19 cellular contexts compared by ENCODE assay signal in genomic region chr20:57320358-57320757, GRCh38.
DNase-seq lines count a peak whose midpoint lies in the region; ATAC-seq and TF ChIP-seq lines count a peak whose summit lies in the region.
"Had no signal": no experiment of that assay in that cellular context is flagged by ENCODE, and none has a peak within 500 bp of the region (broad histone marks: within the 10 kb centered on the region; RNA-seq: fewer than 3 reads in every experiment).

No MANE protein-coding gene starts in this region.

- peaks cover 97% of the 10 kb centered on the region for H3K4me1 ChIP-seq in DOHH2 (ENCODE audit: control insufficient read depth, low read length)
- H3K4me1 ChIP-seq: A549 had no signal

- H4K20me1 ChIP-seq in DOHH2 (ENCODE audit: control insufficient read depth, insufficient read depth, low read depth, low read length) (no peaks in the 10 kb centered on the region), SU-DHL-6 (ENCODE audit: low read depth, low read length) (no peaks in the 10 kb centered on the region)

- H3K4me2 ChIP-seq in DOHH2 (ENCODE audit: low read length): peak overlapping the region; percentile 94
- H3K4me2 ChIP-seq in SU-DHL-6 (ENCODE audit: low read depth, low read length, poor library complexity, severe bottlenecking): peak overlapping the region; percentile 13
- H3K4me2 ChIP-seq: A549, GM23338 had no signal

- peak overlapping the region; percentile 36 for H3K4me3 ChIP-seq in DOHH2 (ENCODE audit: low read length)
- H3K4me3 ChIP-seq in SU-DHL-6 (ENCODE audit: insufficient read depth, low read length, poor library complexity, severe bottlenecking): no peak overlapping the region
- H3K4me3 ChIP-seq: A549, GM12878, GM23338 had no signal

- H2AFZ ChIP-seq in SU-DHL-6 (ENCODE audit: low read depth, low read length, severe bottlenecking): no peak overlapping the region
- H2AFZ ChIP-seq: GM23338 had no signal

- H3K27me3 ChIP-seq in DOHH2 (ENCODE audit: control insufficient read depth, low read length): no peaks in the 10 kb centered on the region
- H3K27me3 ChIP-seq in SU-DHL-6 (ENCODE audit: low read length): no peaks in the 10 kb centered on the region

- H3K9me2 ChIP-seq in DOHH2 (replicated peaks; ENCODE audit: control insufficient read depth, low read length): no peaks in the 10 kb centered on the region
- no peaks in the 10 kb centered on the region for H3K9me2 ChIP-seq in SU-DHL-6 (replicated peaks; ENCODE audit: insufficient read depth, low read length)

- H3K27ac ChIP-seq in DOHH2 (ENCODE audit: low read depth, low read length): peak overlapping the region; percentile 99
- H3K27ac ChIP-seq in SU-DHL-6 (ENCODE audit: low read depth, low read length): peak overlapping the region; percentile 34
- H3K27ac ChIP-seq: 22Rv1, A549, C4-2B had no signal

- ATAC-seq in GM19035 (IDR thresholded peaks at IDR 0.05; ENCODE audit: unreplicated experiment) (no peak), HG03354 (IDR thresholded peaks at IDR 0.05; ENCODE audit: poor library complexity, severe bottlenecking, unreplicated experiment) (no peak)
- ATAC-seq: A549, GM12878, GM23338 had no signal

- H3F3A ChIP-seq in DOHH2 (ENCODE audit: control insufficient read depth, insufficient read depth) (peaks cover 66% of the 10 kb centered on the region), SU-DHL-6 (ENCODE audit: insufficient read depth) (peaks cover 62% of the 10 kb centered on the region)

- no peak for TF ChIP-seq CTCF in DOHH2 (IDR thresholded peaks at IDR 0.05; ENCODE audit: low read depth, low read length, poor library complexity, severe bottlenecking)
- no peak for TF ChIP-seq CTCF in SU-DHL-6 (IDR thresholded peaks at IDR 0.05; ENCODE audit: insufficient read depth, low read length, poor library complexity, severe bottlenecking)

- H3K9ac ChIP-seq in SU-DHL-6 (ENCODE audit: low read length): no peak overlapping the region

- H3K36me3 ChIP-seq in DOHH2 (ENCODE audit: control insufficient read depth, low read length): peaks cover 5% of the 10 kb centered on the region
- no peaks in the 10 kb centered on the region for H3K36me3 ChIP-seq in SU-DHL-6 (ENCODE audit: low read length)

- H3K9me3 ChIP-seq in DOHH2 (ENCODE audit: control insufficient read depth, insufficient read depth, low read length) (no peaks in the 10 kb centered on the region), SU-DHL-6 (ENCODE audit: insufficient read depth, low read length) (no peaks in the 10 kb centered on the region)
- H3K9me3 ChIP-seq: A549, Caco-2 had no signal

- H3K79me2 ChIP-seq in DOHH2 (ENCODE audit: control insufficient read depth, low read length): peaks cover 39% of the 10 kb centered on the region
- H3K79me2 ChIP-seq in SU-DHL-6 (ENCODE audit: insufficient read depth, low read length): no peaks in the 10 kb centered on the region

- DNase-seq in DMS79 treated with DMSO at 0.1 percent for 48 hours (lab: John Stamatoyannopoulos, UW): peak; percentile 14
- DNase-seq in DMS79 (lab: John Stamatoyannopoulos, UW): no peak
- DNase-seq in NCI-H345 (lab: John Stamatoyannopoulos, UW): peak; percentile 71
- no peak for DNase-seq in NCI-H524 treated with DMSO at 0.1 percent for 48 hours (lab: John Stamatoyannopoulos, UW)
- DNase-seq: AML-193; Caco-2; CD4-positive, alpha-beta T cell; EL; HCEC 1CT; HFFc6 had no signal

Comparison
In these comparisons a context has a peak if more than half of its experiments do, and no peak if none do; other contexts are left out.
1. DNase-seq: peak in DMS79 treated with DMSO at 0.1 percent for 48 hours (single experiment) and NCI-H345 (single experiment); none in DMS79 (single experiment) and NCI-H524 treated with DMSO at 0.1 percent for 48 hours (single experiment).